ENCODE assay signal across 1 cellular context in genomic region chr18:50878345-50879301, GRCh38.
TF ChIP-seq lines count a peak whose summit lies in the region.

TSS of gene ME2 (plus strand) at chr18:50879118. CDS start at chr18:50895821, 16,703 bp downstream.

TF ChIP-seq in HepG2, 621 proteins besides CTCF, POLR2A, EP300 and RAD21 (continued from another document and continues in another):
- TF ChIP-seq ZNF574 (CRISPR knock-in tag; IDR thresholded peaks at IDR 0.05) (peak; percentile 81), ZC3H13 (CRISPR knock-in tag; IDR thresholded peaks at IDR 0.05) (0 out of 2 replicates have a peak, but pooled peaks have one; percentile 39), ZNF337 (CRISPR knock-in tag; IDR thresholded peaks at IDR 0.05; ENCODE audit: borderline replicate concordance, low read depth) (no peak), ZNF749 (CRISPR knock-in tag; IDR thresholded peaks at IDR 0.05; ENCODE audit: borderline replicate concordance) (0 out of 2 replicates have a peak, but pooled peaks have one; percentile 32), ISX (CRISPR knock-in tag; conservative IDR thresholded peaks at IDR 0.05) (no peak), SYNCRIP (IDR thresholded peaks at IDR 0.05; ENCODE audit: insufficient read depth, low read depth, low read length) (no peak), HNF1B (CRISPR knock-in tag; IDR thresholded peaks at IDR 0.05) (peak; percentile 68; the same call in 1 of the 2 replicates), KLF11 (CRISPR knock-in tag; IDR thresholded peaks at IDR 0.05) (no peak), MYPOP (CRISPR knock-in tag; IDR thresholded peaks at IDR 0.05) (no peak), YY1 (IDR thresholded peaks at IDR 0.05; ENCODE audit: insufficient read depth, insufficient replicate concordance, low read depth, low read length) (no peak), ZNF850 (CRISPR knock-in tag; conservative IDR thresholded peaks at IDR 0.05) (0 out of 2 replicates have a peak, but pooled peaks have one; percentile 72), SRSF1 (optimal IDR thresholded peaks at IDR 0.05; ENCODE audit: low read depth, low read length) (no peak), ZNF607 (CRISPR knock-in tag; IDR thresholded peaks at IDR 0.05; ENCODE audit: borderline replicate concordance) (no peak; the same call in 1 of the 2 replicates), NCOA5 (CRISPR knock-in tag; IDR thresholded peaks at IDR 0.05) (no peak), CC2D1A (CRISPR knock-in tag; IDR thresholded peaks at IDR 0.05) (no peak), BRD4 (CRISPR knock-in tag; IDR thresholded peaks at IDR 0.05) (no peak), ELF3 (CRISPR knock-in tag; IDR thresholded peaks at IDR 0.05) (peak; percentile 29; the same call in 1 of the 2 replicates), ZNF720 (CRISPR knock-in tag; IDR thresholded peaks at IDR 0.05) (no peak), TIGD3 (CRISPR knock-in tag; IDR thresholded peaks at IDR 0.05; ENCODE audit: borderline replicate concordance) (no peak), ZNF879 (CRISPR knock-in tag; IDR thresholded peaks at IDR 0.05) (no peak), NRL (CRISPR knock-in tag; IDR thresholded peaks at IDR 0.05; ENCODE audit: borderline replicate concordance) (peak; percentile 48; the same call in 1 of the 2 replicates), TOPORS (CRISPR knock-in tag; IDR thresholded peaks at IDR 0.05) (0 out of 2 replicates have a peak, but pooled peaks have one; percentile 46), HNRNPUL1 (IDR thresholded peaks at IDR 0.05; ENCODE audit: low read depth, low read length) (no peak), NFYC (CRISPR knock-in tag; IDR thresholded peaks at IDR 0.05) (peak; percentile 91), ZNF326 (CRISPR knock-in tag; IDR thresholded peaks at IDR 0.05; ENCODE audit: borderline replicate concordance) (no peak), RAD51 (IDR thresholded peaks at IDR 0.05; ENCODE audit: borderline replicate concordance) (no peak), MLLT10 (CRISPR knock-in tag; IDR thresholded peaks at IDR 0.05) (no peak), ZC3H4 (CRISPR knock-in tag; IDR thresholded peaks at IDR 0.05; ENCODE audit: borderline replicate concordance) (no peak), TAF1 (CRISPR knock-in tag; IDR thresholded peaks at IDR 0.05) (peak; percentile 83), IKZF1 (IDR thresholded peaks at IDR 0.05) (no peak), DRAP1 (CRISPR knock-in tag; IDR thresholded peaks at IDR 0.05) (peak; percentile 58), ZNF367 (CRISPR knock-in tag; IDR thresholded peaks at IDR 0.05; ENCODE audit: borderline replicate concordance) (no peak; the same call in 1 of the 2 replicates)
- TF ChIP-seq, protein P1, sequence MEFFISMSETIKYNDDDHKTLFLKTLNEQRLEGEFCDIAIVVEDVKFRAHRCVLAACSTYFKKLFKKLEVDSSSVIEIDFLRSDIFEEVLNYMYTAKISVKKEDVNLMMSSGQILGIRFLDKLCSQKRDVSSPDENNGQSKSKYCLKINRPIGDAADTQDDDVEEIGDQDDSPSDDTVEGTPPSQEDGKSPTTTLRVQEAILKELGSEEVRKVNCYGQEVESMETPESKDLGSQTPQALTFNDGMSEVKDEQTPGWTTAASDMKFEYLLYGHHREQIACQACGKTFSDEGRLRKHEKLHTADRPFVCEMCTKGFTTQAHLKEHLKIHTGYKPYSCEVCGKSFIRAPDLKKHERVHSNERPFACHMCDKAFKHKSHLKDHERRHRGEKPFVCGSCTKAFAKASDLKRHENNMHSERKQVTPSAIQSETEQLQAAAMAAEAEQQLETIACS (CRISPR knock-in tag; IDR thresholded peaks at IDR 0.05) = no peak
- TF ChIP-seq, protein P2, sequence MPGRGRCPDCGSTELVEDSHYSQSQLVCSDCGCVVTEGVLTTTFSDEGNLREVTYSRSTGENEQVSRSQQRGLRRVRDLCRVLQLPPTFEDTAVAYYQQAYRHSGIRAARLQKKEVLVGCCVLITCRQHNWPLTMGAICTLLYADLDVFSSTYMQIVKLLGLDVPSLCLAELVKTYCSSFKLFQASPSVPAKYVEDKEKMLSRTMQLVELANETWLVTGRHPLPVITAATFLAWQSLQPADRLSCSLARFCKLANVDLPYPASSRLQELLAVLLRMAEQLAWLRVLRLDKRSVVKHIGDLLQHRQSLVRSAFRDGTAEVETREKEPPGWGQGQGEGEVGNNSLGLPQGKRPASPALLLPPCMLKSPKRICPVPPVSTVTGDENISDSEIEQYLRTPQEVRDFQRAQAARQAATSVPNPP (CRISPR knock-in tag; IDR thresholded peaks at IDR 0.05) = no peak
- TF ChIP-seq, protein P3, sequence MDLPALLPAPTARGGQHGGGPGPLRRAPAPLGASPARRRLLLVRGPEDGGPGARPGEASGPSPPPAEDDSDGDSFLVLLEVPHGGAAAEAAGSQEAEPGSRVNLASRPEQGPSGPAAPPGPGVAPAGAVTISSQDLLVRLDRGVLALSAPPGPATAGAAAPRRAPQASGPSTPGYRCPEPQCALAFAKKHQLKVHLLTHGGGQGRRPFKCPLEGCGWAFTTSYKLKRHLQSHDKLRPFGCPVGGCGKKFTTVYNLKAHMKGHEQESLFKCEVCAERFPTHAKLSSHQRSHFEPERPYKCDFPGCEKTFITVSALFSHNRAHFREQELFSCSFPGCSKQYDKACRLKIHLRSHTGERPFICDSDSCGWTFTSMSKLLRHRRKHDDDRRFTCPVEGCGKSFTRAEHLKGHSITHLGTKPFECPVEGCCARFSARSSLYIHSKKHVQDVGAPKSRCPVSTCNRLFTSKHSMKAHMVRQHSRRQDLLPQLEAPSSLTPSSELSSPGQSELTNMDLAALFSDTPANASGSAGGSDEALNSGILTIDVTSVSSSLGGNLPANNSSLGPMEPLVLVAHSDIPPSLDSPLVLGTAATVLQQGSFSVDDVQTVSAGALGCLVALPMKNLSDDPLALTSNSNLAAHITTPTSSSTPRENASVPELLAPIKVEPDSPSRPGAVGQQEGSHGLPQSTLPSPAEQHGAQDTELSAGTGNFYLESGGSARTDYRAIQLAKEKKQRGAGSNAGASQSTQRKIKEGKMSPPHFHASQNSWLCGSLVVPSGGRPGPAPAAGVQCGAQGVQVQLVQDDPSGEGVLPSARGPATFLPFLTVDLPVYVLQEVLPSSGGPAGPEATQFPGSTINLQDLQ (CRISPR knock-in tag; IDR thresholded peaks at IDR 0.05) = 0 out of 2 replicates have a peak, but pooled peaks have one; percentile 31
- TF ChIP-seq, protein P4, sequence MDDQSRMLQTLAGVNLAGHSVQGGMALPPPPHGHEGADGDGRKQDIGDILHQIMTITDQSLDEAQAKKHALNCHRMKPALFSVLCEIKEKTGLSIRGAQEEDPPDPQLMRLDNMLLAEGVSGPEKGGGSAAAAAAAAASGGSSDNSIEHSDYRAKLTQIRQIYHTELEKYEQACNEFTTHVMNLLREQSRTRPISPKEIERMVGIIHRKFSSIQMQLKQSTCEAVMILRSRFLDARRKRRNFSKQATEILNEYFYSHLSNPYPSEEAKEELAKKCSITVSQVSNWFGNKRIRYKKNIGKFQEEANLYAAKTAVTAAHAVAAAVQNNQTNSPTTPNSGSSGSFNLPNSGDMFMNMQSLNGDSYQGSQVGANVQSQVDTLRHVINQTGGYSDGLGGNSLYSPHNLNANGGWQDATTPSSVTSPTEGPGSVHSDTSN (CRISPR knock-in tag; IDR thresholded peaks at IDR 0.05; ENCODE audit: borderline replicate concordance) = peak; percentile 60; the same call in 1 of the 2 replicates
- TF ChIP-seq, protein P5, sequence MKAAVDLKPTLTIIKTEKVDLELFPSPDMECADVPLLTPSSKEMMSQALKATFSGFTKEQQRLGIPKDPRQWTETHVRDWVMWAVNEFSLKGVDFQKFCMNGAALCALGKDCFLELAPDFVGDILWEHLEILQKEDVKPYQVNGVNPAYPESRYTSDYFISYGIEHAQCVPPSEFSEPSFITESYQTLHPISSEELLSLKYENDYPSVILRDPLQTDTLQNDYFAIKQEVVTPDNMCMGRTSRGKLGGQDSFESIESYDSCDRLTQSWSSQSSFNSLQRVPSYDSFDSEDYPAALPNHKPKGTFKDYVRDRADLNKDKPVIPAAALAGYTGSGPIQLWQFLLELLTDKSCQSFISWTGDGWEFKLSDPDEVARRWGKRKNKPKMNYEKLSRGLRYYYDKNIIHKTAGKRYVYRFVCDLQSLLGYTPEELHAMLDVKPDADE (CRISPR knock-in tag; IDR thresholded peaks at IDR 0.05) = no peak
- TF ChIP-seq, protein P6, sequence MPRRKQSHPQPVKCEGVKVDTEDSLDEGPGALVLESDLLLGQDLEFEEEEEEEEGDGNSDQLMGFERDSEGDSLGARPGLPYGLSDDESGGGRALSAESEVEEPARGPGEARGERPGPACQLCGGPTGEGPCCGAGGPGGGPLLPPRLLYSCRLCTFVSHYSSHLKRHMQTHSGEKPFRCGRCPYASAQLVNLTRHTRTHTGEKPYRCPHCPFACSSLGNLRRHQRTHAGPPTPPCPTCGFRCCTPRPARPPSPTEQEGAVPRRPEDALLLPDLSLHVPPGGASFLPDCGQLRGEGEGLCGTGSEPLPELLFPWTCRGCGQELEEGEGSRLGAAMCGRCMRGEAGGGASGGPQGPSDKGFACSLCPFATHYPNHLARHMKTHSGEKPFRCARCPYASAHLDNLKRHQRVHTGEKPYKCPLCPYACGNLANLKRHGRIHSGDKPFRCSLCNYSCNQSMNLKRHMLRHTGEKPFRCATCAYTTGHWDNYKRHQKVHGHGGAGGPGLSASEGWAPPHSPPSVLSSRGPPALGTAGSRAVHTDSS (CRISPR knock-in tag; conservative IDR thresholded peaks at IDR 0.05) = no peak
- TF ChIP-seq, protein P7, sequence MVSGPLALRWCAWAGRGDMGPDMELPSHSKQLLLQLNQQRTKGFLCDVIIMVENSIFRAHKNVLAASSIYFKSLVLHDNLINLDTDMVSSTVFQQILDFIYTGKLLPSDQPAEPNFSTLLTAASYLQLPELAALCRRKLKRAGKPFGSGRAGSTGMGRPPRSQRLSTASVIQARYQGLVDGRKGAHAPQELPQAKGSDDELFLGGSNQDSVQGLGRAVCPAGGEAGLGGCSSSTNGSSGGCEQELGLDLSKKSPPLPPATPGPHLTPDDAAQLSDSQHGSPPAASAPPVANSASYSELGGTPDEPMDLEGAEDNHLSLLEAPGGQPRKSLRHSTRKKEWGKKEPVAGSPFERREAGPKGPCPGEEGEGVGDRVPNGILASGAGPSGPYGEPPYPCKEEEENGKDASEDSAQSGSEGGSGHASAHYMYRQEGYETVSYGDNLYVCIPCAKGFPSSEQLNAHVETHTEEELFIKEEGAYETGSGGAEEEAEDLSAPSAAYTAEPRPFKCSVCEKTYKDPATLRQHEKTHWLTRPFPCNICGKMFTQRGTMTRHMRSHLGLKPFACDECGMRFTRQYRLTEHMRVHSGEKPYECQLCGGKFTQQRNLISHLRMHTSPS (CRISPR knock-in tag; IDR thresholded peaks at IDR 0.05; ENCODE audit: low read depth) = no peak
